Comparison of ENCODE assay signal across 32 cellular contexts in the genomic region with DNA sequence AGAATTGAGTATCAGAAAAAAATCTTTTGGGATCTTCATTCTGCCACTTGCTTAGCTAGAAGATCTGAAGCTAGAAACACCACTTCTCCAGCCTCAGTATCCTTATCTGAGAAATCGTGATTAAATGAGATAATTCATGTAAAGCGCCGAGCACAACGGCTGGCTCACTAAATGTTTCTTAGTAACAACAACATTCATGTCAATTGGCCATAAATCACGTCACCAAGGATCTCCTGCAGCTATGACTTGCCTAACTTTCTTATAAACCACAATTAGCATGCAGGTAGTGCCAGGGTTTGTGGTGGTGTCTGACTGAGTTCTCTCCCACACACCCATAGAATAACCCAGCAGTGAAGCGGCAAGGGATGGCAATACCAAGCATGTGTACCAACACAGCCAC.
A peak's percentile ranks its signal among the peaks of the same experiment; 100 is the strongest.
DNase-seq lines count a peak whose midpoint lies in the region; ATAC-seq and TF ChIP-seq lines count a peak whose summit lies in the region.
"Had no signal": no experiment of that assay in that cellular context is flagged by ENCODE, and none has a peak within 500 bp of the region (broad histone marks: within the 10 kb centered on the region; RNA-seq: fewer than 3 reads in every experiment).

No MANE protein-coding gene starts in this region.

- no peak overlapping the region for H2BK5ac ChIP-seq in mesenchymal stem cell (ENCODE audit: low read depth, low read length, poor library complexity, severe bottlenecking)

- no peak overlapping the region for H4K8ac ChIP-seq in mesenchymal stem cell (ENCODE audit: low read length)

- H3K27ac ChIP-seq in mesenchymal stem cell (ENCODE audit: low read length, poor library complexity, severe bottlenecking) (no peak overlapping the region), upper lobe of left lung (no peak overlapping the region)
- H3K27ac ChIP-seq: ascending aorta, esophagus squamous epithelium, HL-60, pancreas, vagina had no signal

- H3K9me3 Mint-ChIP-seq in endothelial cell (ENCODE audit: unreplicated experiment): no peaks in the 10 kb centered on the region
- H3K9me3 Mint-ChIP-seq: neural crest cell had no signal

- no peak overlapping the region for H3K27ac Mint-ChIP-seq in endothelial cell (ENCODE audit: unreplicated experiment)
- H3K27ac Mint-ChIP-seq: activated naive CD8-positive, alpha-beta T cell; CD8-positive, alpha-beta memory T cell; dendritic cell treated with granulocyte-macrophage colony-stimulating factor and Interleukin-4, amounts not matched to agents 40 ng/mL and 50 ng/mL, for 4 days; memory B cell had no signal

- peak overlapping the region; percentile 68 for H2AFZ ChIP-seq in mesenchymal stem cell (ENCODE audit: low read depth, low read length)

- no peak overlapping the region for H3K4ac ChIP-seq in mesenchymal stem cell (ENCODE audit: low read depth in 1 of 2, low read length in 2 of 2)

- H2BK120ac ChIP-seq in mesenchymal stem cell (ENCODE audit: low read depth, low read length): no peak overlapping the region

- H3K14ac ChIP-seq in mesenchymal stem cell (ENCODE audit: low read length in 2 of 2): peak overlapping the region in 1 of 2 experiments; percentile 11

- in situ Hi-C loops in astrocyte of the spinal cord (cut with HindIII; ENCODE audit: low sequenced_read_pairs): no loop called here

- H3K79me1 ChIP-seq in mesenchymal stem cell (replicated peaks; ENCODE audit: low read length, poor library complexity, severe bottlenecking): no peaks in the 10 kb centered on the region

- no peak for TF ChIP-seq CTCF in AG10803 (conservative IDR thresholded peaks at IDR 0.05; ENCODE audit: low read length)
- no peak for TF ChIP-seq CTCF in astrocyte of the spinal cord (IDR thresholded peaks at IDR 0.05; ENCODE audit: low read depth, low read length)
- TF ChIP-seq CTCF in upper lobe of left lung (IDR thresholded peaks at IDR 0.05): no peak
- no peak for TF ChIP-seq CTCF in endothelial cell (IDR thresholded peaks at IDR 0.05; ENCODE audit: unreplicated experiment)

- no peak overlapping the region for H3K23ac ChIP-seq in mesenchymal stem cell (ENCODE audit: low read length in 2 of 2)

- H3K18ac ChIP-seq in mesenchymal stem cell (ENCODE audit: low read depth in 1 of 2, low read length in 2 of 2): peak overlapping the region in 1 of 2 experiments; percentile 48

- ATAC-seq in upper lobe of left lung (ENCODE audit: low FRiP score in 2 of 2): no peak
- ATAC-seq: Panc1 had no signal

- H3K9me3 ChIP-seq in mesenchymal stem cell (ENCODE audit: control insufficient read depth, low read length) (no peaks in the 10 kb centered on the region), upper lobe of left lung (no peaks in the 10 kb centered on the region)
- H3K9me3 ChIP-seq: ascending aorta, esophagus squamous epithelium, pancreas, vagina had no signal

- no peak overlapping the region for H2BK15ac ChIP-seq in mesenchymal stem cell (ENCODE audit: low read depth, poor library complexity, severe bottlenecking)

- H3K27me3 ChIP-seq in mesenchymal stem cell (ENCODE audit: control insufficient read depth in 1 of 2, insufficient read depth in 1 of 2, low read length in 2 of 2) (no peaks in the 10 kb centered on the region), upper lobe of left lung (no peaks in the 10 kb centered on the region)
- H3K27me3 ChIP-seq: ascending aorta, esophagus squamous epithelium, pancreas, vagina had no signal

- H3K9ac ChIP-seq in mesenchymal stem cell (ENCODE audit: low read length): peak overlapping the region; percentile 68

- TF ChIP-seq POLR2A in upper lobe of left lung (IDR thresholded peaks at IDR 0.05): no peak

- H3K27me3 Mint-ChIP-seq in endothelial cell (ENCODE audit: unreplicated experiment): peaks cover 1% of the 10 kb centered on the region
- H3K27me3 Mint-ChIP-seq: CD8-positive, alpha-beta memory T cell; dendritic cell treated with granulocyte-macrophage colony-stimulating factor and Interleukin-4, amounts not matched to agents 40 ng/mL and 50 ng/mL, for 4 days; memory B cell had no signal

- no peaks in the 10 kb centered on the region for H3K4me1 Mint-ChIP-seq in endothelial cell (ENCODE audit: unreplicated experiment)
- H3K4me1 Mint-ChIP-seq: CD8-positive, alpha-beta memory T cell; memory B cell had no signal

- no peak for TF ChIP-seq EP300 in upper lobe of left lung (IDR thresholded peaks at IDR 0.05)

- H4K91ac ChIP-seq in mesenchymal stem cell (ENCODE audit: low read length): no peak overlapping the region

- H3K36me3 Mint-ChIP-seq in endothelial cell (ENCODE audit: low read depth, unreplicated experiment): no peaks in the 10 kb centered on the region
- H3K36me3 Mint-ChIP-seq: activated naive CD8-positive, alpha-beta T cell; CD8-positive, alpha-beta memory T cell; memory B cell had no signal

- H3K4me2 ChIP-seq in mesenchymal stem cell (ENCODE audit: low read length, poor library complexity, severe bottlenecking): no peak overlapping the region

- no peak overlapping the region for H3K4me3 ChIP-seq in AG10803 (ENCODE audit: low read length)
- H3K4me3 ChIP-seq in astrocyte of the spinal cord (ENCODE audit: low read depth, low read length): no peak overlapping the region
- no peak overlapping the region for H3K4me3 ChIP-seq in mesenchymal stem cell (ENCODE audit: insufficient read depth in 1 of 2, low read depth in 1 of 2, low read length in 2 of 2)
- H3K4me3 ChIP-seq in upper lobe of left lung: no peak overlapping the region
- H3K4me3 ChIP-seq: ascending aorta, esophagus squamous epithelium, pancreas, vagina had no signal

- WGBS in mesenchymal stem cell: 70% methylated on average over 6 of the region's 6 CpGs
- WGBS in upper lobe of left lung, 2 donors: 53 to 71% methylated on average over 6 of the region's 6 CpGs

- DNase-seq in AG10803 (ENCODE audit: low read depth) (peak; percentile 56), M059J (ENCODE audit: low read depth) (peak; percentile 96), astrocyte of the spinal cord (ENCODE audit: low read depth, low spot score) (peak; percentile 28), mesenchymal stem cell (peak; percentile 16), upper lobe of left lung (no peak), endothelial cell (ENCODE audit: low spot score) (no peak), superior temporal gyrus (ENCODE audit: extremely low spot score) (no peak)
- DNase-seq in effector CD8-positive, alpha-beta T cell (lab: John Stamatoyannopoulos, UW): no peak
- DNase-seq: activated CD4-positive, alpha-beta T cell treated with anti-CD3 and anti-CD28 coated beads for 48 hours; activated effector memory CD4-positive, alpha-beta T cell treated with anti-CD3 and anti-CD28 coated beads, Interleukin-2, amount 50 U/mL, for 16 hours; CD8-positive, alpha-beta memory T cell; DMS 273 treated with DMSO at 0.1 percent for 48 hours; EL; esophagus squamous epithelium; H7; hypothalamus; NCI-H1048; NCI-H446; NCI-H748 treated with DMSO at 0.1 percent for 48 hours; pancreas; retina; small intestine; stimulated activated naive CD4-positive, alpha-beta T cell; T1000 had no signal

- H3K4me1 ChIP-seq in mesenchymal stem cell (ENCODE audit: control insufficient read depth, insufficient read depth, low read depth, low read length) (peaks cover 6% of the 10 kb centered on the region), upper lobe of left lung (no peaks in the 10 kb centered on the region)
- H3K4me1 ChIP-seq: ascending aorta, esophagus squamous epithelium, pancreas, vagina had no signal

- H3K36me3 ChIP-seq in mesenchymal stem cell (ENCODE audit: control insufficient read depth in 1 of 2, insufficient read depth in 2 of 2, low read depth in 1 of 2, low read length in 2 of 2): no peaks in the 10 kb centered on the region
- no peaks in the 10 kb centered on the region for H3K36me3 ChIP-seq in upper lobe of left lung
- H3K36me3 ChIP-seq: ascending aorta, esophagus squamous epithelium, pancreas, vagina had no signal

- H3K4me3 Mint-ChIP-seq in endothelial cell (ENCODE audit: unreplicated experiment): no peak overlapping the region
- H3K4me3 Mint-ChIP-seq: activated naive CD8-positive, alpha-beta T cell; CD8-positive, alpha-beta memory T cell; dendritic cell treated with granulocyte-macrophage colony-stimulating factor and Interleukin-4, amounts not matched to agents 40 ng/mL and 50 ng/mL, for 4 days; memory B cell; neural crest cell had no signal

- H2AK5ac ChIP-seq in mesenchymal stem cell (ENCODE audit: low read length, severe bottlenecking): no peak overlapping the region

- H2BK12ac ChIP-seq in mesenchymal stem cell (ENCODE audit: low read length in 2 of 2): no peak overlapping the region

Comparison
In these comparisons a context has a peak if more than half of its experiments do, and no peak if none do; other contexts are left out.
1. DNase-seq: peak in AG10803 (single experiment), M059J (single experiment), astrocyte of the spinal cord (single experiment) and mesenchymal stem cell (single experiment); none in effector CD8-positive, alpha-beta T cell (single experiment), upper lobe of left lung (0 of 2), endothelial cell (single experiment) and superior temporal gyrus (single experiment).